Comparison of ENCODE assay signal across 1 cellular context in genomic region chr9:15936316-15936869, GRCh38.
TF ChIP-seq lines count a peak whose summit lies in the region.

No MANE protein-coding gene starts in this region.

TF ChIP-seq in HEK293, 187 proteins besides CTCF, POLR2A, EP300 and RAD21 (continued from another document and continues in another):
- TF ChIP-seq, protein P1, sequence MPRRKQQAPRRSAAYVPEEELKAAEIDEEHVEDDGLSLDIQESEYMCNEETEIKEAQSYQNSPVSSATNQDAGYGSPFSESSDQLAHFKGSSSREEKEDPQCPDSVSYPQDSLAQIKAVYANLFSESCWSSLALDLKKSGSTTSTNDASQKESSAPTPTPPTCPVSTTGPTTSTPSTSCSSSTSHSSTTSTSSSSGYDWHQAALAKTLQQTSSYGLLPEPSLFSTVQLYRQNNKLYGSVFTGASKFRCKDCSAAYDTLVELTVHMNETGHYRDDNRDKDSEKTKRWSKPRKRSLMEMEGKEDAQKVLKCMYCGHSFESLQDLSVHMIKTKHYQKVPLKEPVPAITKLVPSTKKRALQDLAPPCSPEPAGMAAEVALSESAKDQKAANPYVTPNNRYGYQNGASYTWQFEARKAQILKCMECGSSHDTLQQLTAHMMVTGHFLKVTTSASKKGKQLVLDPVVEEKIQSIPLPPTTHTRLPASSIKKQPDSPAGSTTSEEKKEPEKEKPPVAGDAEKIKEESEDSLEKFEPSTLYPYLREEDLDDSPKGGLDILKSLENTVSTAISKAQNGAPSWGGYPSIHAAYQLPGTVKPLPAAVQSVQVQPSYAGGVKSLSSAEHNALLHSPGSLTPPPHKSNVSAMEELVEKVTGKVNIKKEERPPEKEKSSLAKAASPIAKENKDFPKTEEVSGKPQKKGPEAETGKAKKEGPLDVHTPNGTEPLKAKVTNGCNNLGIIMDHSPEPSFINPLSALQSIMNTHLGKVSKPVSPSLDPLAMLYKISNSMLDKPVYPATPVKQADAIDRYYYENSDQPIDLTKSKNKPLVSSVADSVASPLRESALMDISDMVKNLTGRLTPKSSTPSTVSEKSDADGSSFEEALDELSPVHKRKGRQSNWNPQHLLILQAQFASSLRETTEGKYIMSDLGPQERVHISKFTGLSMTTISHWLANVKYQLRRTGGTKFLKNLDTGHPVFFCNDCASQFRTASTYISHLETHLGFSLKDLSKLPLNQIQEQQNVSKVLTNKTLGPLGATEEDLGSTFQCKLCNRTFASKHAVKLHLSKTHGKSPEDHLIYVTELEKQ (tag by site-specific recombination; IDR thresholded peaks at IDR 0.05; ENCODE audit: borderline replicate concordance): 0 out of 2 replicates have a peak, but pooled peaks have one; percentile 8
- no peak for TF ChIP-seq ZNF37A (tag by site-specific recombination; IDR thresholded peaks at IDR 0.05)
- peak; percentile 43; the same call in 1 of the 2 replicates for TF ChIP-seq ZNF335 (tag by site-specific recombination; conservative IDR thresholded peaks at IDR 0.05)
- no peak for TF ChIP-seq BCL11B (tag by site-specific recombination; IDR thresholded peaks at IDR 0.05; ENCODE audit: low read depth)
- TF ChIP-seq ZNF112 (tag by site-specific recombination; IDR thresholded peaks at IDR 0.05): no peak
- no peak for TF ChIP-seq ZNF776 (tag by site-specific recombination; IDR thresholded peaks at IDR 0.05; ENCODE audit: borderline replicate concordance)
- no peak for TF ChIP-seq ZNF560 (tag by site-specific recombination; IDR thresholded peaks at IDR 0.05; ENCODE audit: borderline replicate concordance)
- no peak for TF ChIP-seq ZNF423 (tag by site-specific recombination; IDR thresholded peaks at IDR 0.05)
- no peak for TF ChIP-seq ZFHX2 (tag by site-specific recombination; conservative IDR thresholded peaks at IDR 0.05)
- TF ChIP-seq ZNF169 (tag by site-specific recombination; IDR thresholded peaks at IDR 0.05): no peak
- TF ChIP-seq ZNF677 (tag by site-specific recombination; IDR thresholded peaks at IDR 0.05): no peak
- no peak for TF ChIP-seq ZNF433 (tag by site-specific recombination; IDR thresholded peaks at IDR 0.05; ENCODE audit: low read depth)
- TF ChIP-seq, protein P2, sequence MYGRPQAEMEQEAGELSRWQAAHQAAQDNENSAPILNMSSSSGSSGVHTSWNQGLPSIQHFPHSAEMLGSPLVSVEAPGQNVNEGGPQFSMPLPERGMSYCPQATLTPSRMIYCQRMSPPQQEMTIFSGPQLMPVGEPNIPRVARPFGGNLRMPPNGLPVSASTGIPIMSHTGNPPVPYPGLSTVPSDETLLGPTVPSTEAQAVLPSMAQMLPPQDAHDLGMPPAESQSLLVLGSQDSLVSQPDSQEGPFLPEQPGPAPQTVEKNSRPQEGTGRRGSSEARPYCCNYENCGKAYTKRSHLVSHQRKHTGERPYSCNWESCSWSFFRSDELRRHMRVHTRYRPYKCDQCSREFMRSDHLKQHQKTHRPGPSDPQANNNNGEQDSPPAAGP (tag by site-specific recombination; IDR thresholded peaks at IDR 0.05): no peak
- no peak for TF ChIP-seq ZNF518A (tag by site-specific recombination; conservative IDR thresholded peaks at IDR 0.05; ENCODE audit: low read depth)
- TF ChIP-seq WT1 (tag by site-specific recombination; IDR thresholded peaks at IDR 0.05): peak; percentile 90
- no peak for TF ChIP-seq ZNF529 (tag by site-specific recombination; IDR thresholded peaks at IDR 0.05; ENCODE audit: insufficient replicate concordance)
- TF ChIP-seq PRDM6 (tag by site-specific recombination; IDR thresholded peaks at IDR 0.05): 0 out of 2 replicates have a peak, but pooled peaks have one; percentile 18
- TF ChIP-seq REST (tag by site-specific recombination; IDR thresholded peaks at IDR 0.05): no peak
- TF ChIP-seq ZNF146 (tag by site-specific recombination; IDR thresholded peaks at IDR 0.05): no peak
- TF ChIP-seq ZNF366 (tag by site-specific recombination; conservative IDR thresholded peaks at IDR 0.05): 0 out of 2 replicates have a peak, but pooled peaks have one; percentile 25
- TF ChIP-seq ZBTB17 (tag by site-specific recombination; IDR thresholded peaks at IDR 0.05): peak; percentile 49; the same call in 1 of the 2 replicates
- TF ChIP-seq MZF1 (tag by site-specific recombination; IDR thresholded peaks at IDR 0.05; ENCODE audit: borderline replicate concordance): peak; percentile 80
- TF ChIP-seq PRDM4 (tag by site-specific recombination; IDR thresholded peaks at IDR 0.05): peak; percentile 26; the same call in 1 of the 2 replicates
- TF ChIP-seq, protein P3, sequence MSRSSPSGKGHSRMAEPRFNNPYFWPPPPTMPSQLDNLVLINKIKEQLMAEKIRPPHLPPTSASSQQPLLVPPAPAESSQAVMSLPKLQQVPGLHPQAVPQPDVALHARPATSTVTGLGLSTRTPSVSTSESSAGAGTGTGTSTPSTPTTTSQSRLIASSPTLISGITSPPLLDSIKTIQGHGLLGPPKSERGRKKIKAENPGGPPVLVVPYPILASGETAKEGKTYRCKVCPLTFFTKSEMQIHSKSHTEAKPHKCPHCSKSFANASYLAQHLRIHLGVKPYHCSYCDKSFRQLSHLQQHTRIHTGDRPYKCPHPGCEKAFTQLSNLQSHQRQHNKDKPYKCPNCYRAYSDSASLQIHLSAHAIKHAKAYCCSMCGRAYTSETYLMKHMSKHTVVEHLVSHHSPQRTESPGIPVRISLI (tag by site-specific recombination; IDR thresholded peaks at IDR 0.05): no peak
- TF ChIP-seq ZFP69B (tag by site-specific recombination; IDR thresholded peaks at IDR 0.05): no peak
- no peak for TF ChIP-seq ZNF292 (tag by site-specific recombination; IDR thresholded peaks at IDR 0.05; ENCODE audit: borderline replicate concordance, low read depth)
- no peak for TF ChIP-seq KLF8 (tag by site-specific recombination; IDR thresholded peaks at IDR 0.05)
- TF ChIP-seq ZNF621 (tag by site-specific recombination; IDR thresholded peaks at IDR 0.05): no peak
- TF ChIP-seq ZNF624 (tag by site-specific recombination; IDR thresholded peaks at IDR 0.05): no peak
- TF ChIP-seq ZNF610 (tag by site-specific recombination; IDR thresholded peaks at IDR 0.05; ENCODE audit: borderline replicate concordance): no peak
- no peak for TF ChIP-seq SETDB1 (IDR thresholded peaks at IDR 0.05; ENCODE audit: insufficient read length, low read length)
- no peak for TF ChIP-seq ZNF138 (tag by site-specific recombination; IDR thresholded peaks at IDR 0.05; ENCODE audit: borderline replicate concordance)
- no peak for TF ChIP-seq ZNF16 (tag by site-specific recombination; IDR thresholded peaks at IDR 0.05; ENCODE audit: low read depth)
- TF ChIP-seq GLIS1 (tag by site-specific recombination; IDR thresholded peaks at IDR 0.05): no peak
- no peak for TF ChIP-seq ZNF571 (tag by site-specific recombination; IDR thresholded peaks at IDR 0.05)
- TF ChIP-seq, protein P4, sequence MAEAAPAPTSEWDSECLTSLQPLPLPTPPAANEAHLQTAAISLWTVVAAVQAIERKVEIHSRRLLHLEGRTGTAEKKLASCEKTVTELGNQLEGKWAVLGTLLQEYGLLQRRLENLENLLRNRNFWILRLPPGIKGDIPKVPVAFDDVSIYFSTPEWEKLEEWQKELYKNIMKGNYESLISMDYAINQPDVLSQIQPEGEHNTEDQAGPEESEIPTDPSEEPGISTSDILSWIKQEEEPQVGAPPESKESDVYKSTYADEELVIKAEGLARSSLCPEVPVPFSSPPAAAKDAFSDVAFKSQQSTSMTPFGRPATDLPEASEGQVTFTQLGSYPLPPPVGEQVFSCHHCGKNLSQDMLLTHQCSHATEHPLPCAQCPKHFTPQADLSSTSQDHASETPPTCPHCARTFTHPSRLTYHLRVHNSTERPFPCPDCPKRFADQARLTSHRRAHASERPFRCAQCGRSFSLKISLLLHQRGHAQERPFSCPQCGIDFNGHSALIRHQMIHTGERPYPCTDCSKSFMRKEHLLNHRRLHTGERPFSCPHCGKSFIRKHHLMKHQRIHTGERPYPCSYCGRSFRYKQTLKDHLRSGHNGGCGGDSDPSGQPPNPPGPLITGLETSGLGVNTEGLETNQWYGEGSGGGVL (tag by site-specific recombination; IDR thresholded peaks at IDR 0.05): no peak
- TF ChIP-seq ZFP3 (tag by site-specific recombination; IDR thresholded peaks at IDR 0.05; ENCODE audit: low read depth): no peak
